ENCODE assay signal across 1 cellular context in genomic region chr9:233708-234107, GRCh38. TPM values are rescaled to one million over a fixed set of nuclear protein-coding genes. Genes with fewer than 3 reads are reported as not detected.
"Had no signal": no experiment of that assay in that cellular context is flagged by ENCODE, and none has a peak within 500 bp of the region (broad histone marks: within the 10 kb centered on the region; RNA-seq: fewer than 3 reads in every experiment).

No MANE protein-coding gene starts in this region.

RNA-seq across cellular contexts. Expression of gene DOCK8, which starts 19.0 kb away (rescaled TPM):
- polyA plus RNA-seq: fibroblast of lung had no signal
